In genomic region chr10:14954001-14954770, GRCh38 we compare ENCODE assay signal across 8 cellular contexts. TPM values are rescaled to one million over a fixed set of nuclear protein-coding genes. Genes with fewer than 3 reads are reported as not detected.
A peak's percentile ranks its signal among the peaks of the same experiment; 100 is the strongest.
DNase-seq lines count a peak whose midpoint lies in the region; ATAC-seq and TF ChIP-seq lines count a peak whose summit lies in the region.

TSS of gene DCLRE1C (minus strand) at chr10:14954096. CDS start at chr10:14954010, 86 bp downstream.

- TF ChIP-seq CTCF in AG09319 (IDR thresholded peaks at IDR 0.05; ENCODE audit: low read depth, low read length) (no peak), activated B cell treated with CpG ODN at 0.5 μM for 24 hours (IDR thresholded peaks at IDR 0.05) (no peak), cardiac fibroblast (IDR thresholded peaks at IDR 0.05; ENCODE audit: low read depth, low read length) (no peak)

- H3K4me1 Mint-ChIP-seq in activated B cell treated with CpG ODN at 0.5 μM for 24 hours, result peaks cover 56% of the 10 kb centered on the region

- H3K4me3 ChIP-seq in cardiac fibroblast (replicated peaks in 1 of 2; ENCODE audit: low read depth in 2 of 2, low read length in 2 of 2), result peak within 1 kb of the TSS; percentile 83 to 86

- POLR2A ChIA-PET in activated B cell treated with CpG ODN at 0.5 μM for 24 hours (lab: Charles Lee), result interaction anchor here (0.7 to 2.8 kb wide), 9 partner anchors 18 to 769 kb away, joined by 3 to 30 read pairs (median 4); partner anchors contain the start of genes CDNF, HSPA14, MSANTD7 and SUV39H2

- H3K36me3 Mint-ChIP-seq in activated B cell treated with CpG ODN at 0.5 μM for 24 hours (ENCODE audit: low read depth), result peaks cover 8% of the 10 kb centered on the region

- intact Hi-C loops in activated B cell treated with CpG ODN at 0.5 μM for 24 hours (cut with micrococcal nuclease), result loop anchor here (1.0 to 5.0 kb wide), 6 partner anchors 76 to 1652 kb away; partner anchors contain the start of genes CDNF, HSPA14, MSANTD7 and PHYH

- no peaks in the 10 kb centered on the region for H3K9me3 Mint-ChIP-seq in activated B cell treated with CpG ODN at 0.5 μM for 24 hours

- H3K27me3 Mint-ChIP-seq in activated B cell treated with CpG ODN at 0.5 μM for 24 hours, result no peaks in the 10 kb centered on the region

- ATAC-seq in GM19025 (IDR thresholded peaks at IDR 0.05; ENCODE audit: low read depth, unreplicated experiment) (peak; percentile 75), HG03280 (IDR thresholded peaks at IDR 0.05; ENCODE audit: unreplicated experiment) (peak; percentile 75), activated B cell treated with CpG ODN at 0.5 μM for 24 hours (ENCODE audit: low read depth) (peak; percentile 78)

- H3K4me3 Mint-ChIP-seq in activated B cell treated with CpG ODN at 0.5 μM for 24 hours, result peak within 1 kb of the TSS; percentile 90

- DNase-seq in AG09319 (ENCODE audit: extremely low read depth, low read depth) (peak; percentile 53), NCI-H345 (lab: John Stamatoyannopoulos, UW) (peak; percentile 89), activated B cell treated with CpG ODN at 0.5 μM for 24 hours (peak; percentile 77), cardiac fibroblast (ENCODE audit: low read depth in 2 of 2) (peak; percentile 89 to 90), inferior parietal cortex (ENCODE audit: extremely low spot score) (peak; percentile 90), smooth muscle cell of the brain vasculature (ENCODE audit: low read depth, low spot score) (peak; percentile 67)

- CTCF ChIA-PET in activated B cell treated with CpG ODN at 0.5 μM for 24 hours (lab: Charles Lee), result interaction anchor here (0.6 to 1.6 kb wide), 3 partner anchors 18 to 116 kb away, joined by 3 to 6 read pairs (median 3); partner anchors contain the start of genes CDNF, HSPA14 and MSANTD7

- peak within 1 kb of the TSS; percentile 96 for H3K27ac Mint-ChIP-seq in activated B cell treated with CpG ODN at 0.5 μM for 24 hours

RNA-seq across cellular contexts. Expression of gene DCLRE1C, which starts in this region (rescaled TPM):
- total RNA-seq in activated B cell treated with CpG ODN at 0.5 μM for 24 hours, result 38.0 and 43.8 TPM in 2 replicates

Comparison
In these comparisons a context has a peak if more than half of its experiments do, and no peak if none do; other contexts are left out.
1. Peak in every context shown above with its lines: DNase-seq, ATAC-seq and H3K4me3 ChIP-seq.